ENCODE assay signal across 22 cellular contexts in the genomic region with DNA sequence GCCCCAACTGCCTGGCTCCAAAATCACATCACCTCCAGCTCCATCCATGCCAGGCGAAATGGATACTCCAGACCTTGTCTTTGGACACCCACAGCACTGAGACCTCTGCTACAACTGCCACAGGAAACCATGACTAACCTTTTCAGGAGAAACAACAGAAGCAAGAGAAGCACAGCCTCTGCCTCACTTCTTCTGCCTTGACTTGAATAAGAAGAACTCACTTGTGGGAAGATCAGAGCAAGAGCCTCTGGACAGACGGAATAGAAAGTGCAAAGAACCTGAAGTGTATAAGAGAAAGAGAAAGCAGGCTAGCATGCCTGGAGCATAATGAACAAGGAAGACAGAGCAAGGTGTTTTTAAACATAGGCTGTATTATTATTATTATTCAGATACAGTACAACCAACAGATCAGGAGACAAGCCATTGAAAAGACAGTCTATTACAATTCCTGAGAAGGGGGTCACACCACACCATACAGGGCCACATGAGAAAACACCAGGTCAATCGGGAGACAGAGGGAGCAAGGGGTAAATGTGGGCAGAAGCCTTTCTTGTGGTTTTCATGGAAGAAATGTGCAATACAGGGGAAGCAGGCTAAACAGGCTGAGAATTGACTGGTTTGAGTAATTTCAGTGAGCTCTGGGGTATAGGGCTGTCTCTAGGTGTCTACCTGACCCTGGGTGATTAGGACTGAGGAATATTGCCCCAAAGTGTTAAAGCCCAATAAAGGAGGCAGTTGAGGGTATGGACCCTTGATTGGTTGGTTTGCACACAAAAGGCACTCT. TPM values are rescaled to one million over a fixed set of nuclear protein-coding genes. Genes with fewer than 3 reads are reported as not detected.
DNase-seq lines count a peak whose midpoint lies in the region; ATAC-seq and TF ChIP-seq lines count a peak whose summit lies in the region.
"Had no signal": no experiment of that assay in that cellular context is flagged by ENCODE, and none has a peak within 500 bp of the region (broad histone marks: within the 10 kb centered on the region; RNA-seq: fewer than 3 reads in every experiment).

No MANE protein-coding gene starts in this region.

- no peak for DNase-seq in activated naive CD4-positive, alpha-beta T cell treated with Interleukin-2 at 50 U/mL for 16 hours
- DNase-seq in HT1080 (ENCODE audit: low read depth) = peak; percentile 27
- DNase-seq in activated T-cell treated with anti-CD3 and anti-CD28 coated beads, Interleukin-2, amount 50 U/mL, for 72 hours = peak; percentile 33 to 37
- no peak for DNase-seq in stimulated activated naive B cell treated with anti-CD40 and anti-IgM and Interleukin-4, amounts not matched to agents 10 μg/mL and 1 μg/mL and 100 μg/mL, for 72 hours
- DNase-seq in Calu3 = no peak
- DNase-seq: COR-L47, GOT3, lower lobe of right lung, naive B cell, NCI-H187, NCI-H446, spleen had no signal

- H3K4me1 Mint-ChIP-seq in activated naive CD4-positive, alpha-beta T cell treated with anti-CD3 and anti-CD28 coated beads, Interleukin-2, amount 50 U/mL, for 24 hours = peaks cover 14% of the 10 kb centered on the region
- peaks cover 39% of the 10 kb centered on the region for H3K4me1 Mint-ChIP-seq in activated T-cell treated with anti-CD3 and anti-CD28 coated beads, Interleukin-2, amount 50 U/mL, for 72 hours (ENCODE audit: low read depth)
- H3K4me1 Mint-ChIP-seq in stimulated activated naive B cell treated with anti-CD40 and anti-IgM and Interleukin-4, amounts not matched to agents 10 μg/mL and 1 μg/mL and 100 μg/mL, for 72 hours = peaks cover 9 to 19% of the 10 kb centered on the region in 2 donors
- no peaks in the 10 kb centered on the region for H3K4me1 Mint-ChIP-seq in Calu3 (ENCODE audit: low read depth, unreplicated experiment)
- H3K4me1 Mint-ChIP-seq: naive B cell had no signal

- no peak for TF ChIP-seq CTCF in Calu3 (IDR thresholded peaks at IDR 0.05; ENCODE audit: unreplicated experiment)

- H3K4me3 Mint-ChIP-seq in activated naive CD4-positive, alpha-beta T cell treated with anti-CD3 and anti-CD28 coated beads, Interleukin-2, amount 50 U/mL, for 24 hours = no peak overlapping the region
- H3K4me3 Mint-ChIP-seq in activated T-cell treated with anti-CD3 and anti-CD28 coated beads, Interleukin-2, amount 50 U/mL, for 72 hours = peak overlapping the region; percentile 43 to 53
- no peak overlapping the region for H3K4me3 Mint-ChIP-seq in stimulated activated naive B cell treated with anti-CD40 and anti-IgM and Interleukin-4, amounts not matched to agents 10 μg/mL and 1 μg/mL and 100 μg/mL, for 72 hours
- H3K4me3 Mint-ChIP-seq in Calu3 (ENCODE audit: low read depth, unreplicated experiment) = no peak overlapping the region

- H3K27ac Mint-ChIP-seq in activated naive CD4-positive, alpha-beta T cell treated with anti-CD3 and anti-CD28 coated beads, Interleukin-2, amount 50 U/mL, for 24 hours = peak overlapping the region; percentile 56
- H3K27ac Mint-ChIP-seq in activated T-cell treated with anti-CD3 and anti-CD28 coated beads, Interleukin-2, amount 50 U/mL, for 72 hours = peak overlapping the region; percentile 16
- H3K27ac Mint-ChIP-seq in stimulated activated naive B cell treated with anti-CD40 and anti-IgM and Interleukin-4, amounts not matched to agents 10 μg/mL and 1 μg/mL and 100 μg/mL, for 72 hours = no peak overlapping the region
- no peak overlapping the region for H3K27ac Mint-ChIP-seq in Calu3 (ENCODE audit: unreplicated experiment)

- BruUV-seq in Calu3 (replicated peaks; lab: Mats Ljungman, UMichigan) = no TSS peak

- intact Hi-C loops in Calu3 (cut with micrococcal nuclease; ENCODE audit: unreplicated experiment) = no loop called here

- ATAC-seq in activated T-cell treated with anti-CD3 and anti-CD28 coated beads, Interleukin-2, amount 50 U/mL, for 72 hours (replicated peaks in 1 of 2) = peak; percentile 78 to 83
- ATAC-seq in stimulated activated naive B cell treated with anti-CD40 and anti-IgM and Interleukin-4, amounts not matched to agents 10 μg/mL and 1 μg/mL and 100 μg/mL, for 72 hours (replicated peaks) = peak; percentile 19 to 70
- ATAC-seq in GM19023 (IDR thresholded peaks at IDR 0.05; ENCODE audit: unreplicated experiment) (no peak), GM19035 (IDR thresholded peaks at IDR 0.05; ENCODE audit: unreplicated experiment) (no peak)
- ATAC-seq: esophagus mucosa, lower lobe of right lung had no signal

- peaks cover 4% of the 10 kb centered on the region for H3K27me3 Mint-ChIP-seq in activated naive CD4-positive, alpha-beta T cell treated with anti-CD3 and anti-CD28 coated beads, Interleukin-2, amount 50 U/mL, for 24 hours
- H3K27me3 Mint-ChIP-seq in activated T-cell treated with anti-CD3 and anti-CD28 coated beads, Interleukin-2, amount 50 U/mL, for 72 hours (ENCODE audit: low read depth) = peaks cover 42% of the 10 kb centered on the region
- H3K27me3 Mint-ChIP-seq in stimulated activated naive B cell treated with anti-CD40 and anti-IgM and Interleukin-4, amounts not matched to agents 10 μg/mL and 1 μg/mL and 100 μg/mL, for 72 hours = peaks cover 30 to 42% of the 10 kb centered on the region in 2 donors
- peaks cover 57% of the 10 kb centered on the region for H3K27me3 Mint-ChIP-seq in Calu3 (ENCODE audit: unreplicated experiment)

- CTCF ChIA-PET in Calu3 (lab: Charles Lee) = no interaction called here

- H3K36me3 Mint-ChIP-seq in activated naive CD4-positive, alpha-beta T cell treated with anti-CD3 and anti-CD28 coated beads, Interleukin-2, amount 50 U/mL, for 24 hours = no peaks in the 10 kb centered on the region
- H3K36me3 Mint-ChIP-seq in activated T-cell treated with anti-CD3 and anti-CD28 coated beads, Interleukin-2, amount 50 U/mL, for 72 hours (ENCODE audit: insufficient read depth in 2 of 2) = peaks cover 0 to 3% of the 10 kb centered on the region in 2 donors
- H3K36me3 Mint-ChIP-seq in stimulated activated naive B cell treated with anti-CD40 and anti-IgM and Interleukin-4, amounts not matched to agents 10 μg/mL and 1 μg/mL and 100 μg/mL, for 72 hours = no peaks in the 10 kb centered on the region
- no peaks in the 10 kb centered on the region for H3K36me3 Mint-ChIP-seq in Calu3 (ENCODE audit: insufficient read depth, unreplicated experiment)
- H3K36me3 Mint-ChIP-seq: naive B cell had no signal

- no peaks in the 10 kb centered on the region for H3K9me3 Mint-ChIP-seq in activated naive CD4-positive, alpha-beta T cell treated with anti-CD3 and anti-CD28 coated beads, Interleukin-2, amount 50 U/mL, for 24 hours
- no peaks in the 10 kb centered on the region for H3K9me3 Mint-ChIP-seq in activated T-cell treated with anti-CD3 and anti-CD28 coated beads, Interleukin-2, amount 50 U/mL, for 72 hours
- no peaks in the 10 kb centered on the region for H3K9me3 Mint-ChIP-seq in stimulated activated naive B cell treated with anti-CD40 and anti-IgM and Interleukin-4, amounts not matched to agents 10 μg/mL and 1 μg/mL and 100 μg/mL, for 72 hours
- H3K9me3 Mint-ChIP-seq in Calu3 (ENCODE audit: low read depth, unreplicated experiment) = peaks cover 4% of the 10 kb centered on the region

RNA-seq across cellular contexts. Expression of gene OR10P1, which starts 7.4 kb away (rescaled TPM):
- total RNA-seq in HT1080 (2014; rRNA removed; shearing (Covaris generic)) = not detected in 2 replicates
- polyA plus RNA-seq in HT1080 (2015; cell fraction: cytosol; rRNA removed) = not detected in 2 replicates
- polyA plus RNA-seq in HT1080 (2015; cell fraction: nucleus; rRNA removed) = not detected in 2 replicates
- not detected for total RNA-seq in activated T-cell treated with anti-CD3 and anti-CD28 coated beads, Interleukin-2, amount 50 U/mL, for 72 hours
- total RNA-seq in Calu3 (2022) = not detected in 2 replicates
- total RNA-seq: activated CD8-positive, alpha-beta memory T cell treated with anti-CD3 and anti-CD28 coated beads for 36 hours; bronchial epithelial cell; esophagus mucosa; glomerular endothelial cell; HT-29; LHCN-M2; lower lobe of right lung; posterior vena cava; spleen had no signal
- polyA plus RNA-seq: spleen had no signal

RNA-seq across cellular contexts. Expression of gene OR2AP1, which starts 57.0 kb away (rescaled TPM):
- not detected in 2 replicates for total RNA-seq in HT1080 (2014; rRNA removed; shearing (Covaris generic))
- polyA plus RNA-seq in HT1080 (2015; cell fraction: cytosol; rRNA removed) = not detected in 2 replicates
- polyA plus RNA-seq in HT1080 (2015; cell fraction: nucleus; rRNA removed) = not detected in 2 replicates
- total RNA-seq in activated T-cell treated with anti-CD3 and anti-CD28 coated beads, Interleukin-2, amount 50 U/mL, for 72 hours = not detected
- not detected in 2 replicates for total RNA-seq in Calu3 (2022)
- total RNA-seq: activated CD8-positive, alpha-beta memory T cell treated with anti-CD3 and anti-CD28 coated beads for 36 hours; bronchial epithelial cell; esophagus mucosa; glomerular endothelial cell; HT-29; LHCN-M2; lower lobe of right lung; posterior vena cava; spleen had no signal
- polyA plus RNA-seq: spleen had no signal

Comparison
In these comparisons a context has a peak if more than half of its experiments do, and no peak if none do; other contexts are left out.
1. H3K27ac Mint-ChIP-seq: peak in activated naive CD4-positive, alpha-beta T cell treated with anti-CD3 and anti-CD28 coated beads, Interleukin-2, amount 50 U/mL, for 24 hours (single experiment) and activated T-cell treated with anti-CD3 and anti-CD28 coated beads, Interleukin-2, amount 50 U/mL, for 72 hours (single experiment); none in stimulated activated naive B cell treated with anti-CD40 and anti-IgM and Interleukin-4, amounts not matched to agents 10 μg/mL and 1 μg/mL and 100 μg/mL, for 72 hours (single experiment) and Calu3 (single experiment).
2. H3K4me3 Mint-ChIP-seq: peak in activated T-cell treated with anti-CD3 and anti-CD28 coated beads, Interleukin-2, amount 50 U/mL, for 72 hours (2 of 2); none in activated naive CD4-positive, alpha-beta T cell treated with anti-CD3 and anti-CD28 coated beads, Interleukin-2, amount 50 U/mL, for 24 hours (single experiment), stimulated activated naive B cell treated with anti-CD40 and anti-IgM and Interleukin-4, amounts not matched to agents 10 μg/mL and 1 μg/mL and 100 μg/mL, for 72 hours (0 of 2) and Calu3 (single experiment).
3. DNase-seq: peak in HT1080 (single experiment) and activated T-cell treated with anti-CD3 and anti-CD28 coated beads, Interleukin-2, amount 50 U/mL, for 72 hours (2 of 2); none in activated naive CD4-positive, alpha-beta T cell treated with Interleukin-2 at 50 U/mL for 16 hours (single experiment), stimulated activated naive B cell treated with anti-CD40 and anti-IgM and Interleukin-4, amounts not matched to agents 10 μg/mL and 1 μg/mL and 100 μg/mL, for 72 hours (single experiment) and Calu3 (single experiment).
4. ATAC-seq: peak in activated T-cell treated with anti-CD3 and anti-CD28 coated beads, Interleukin-2, amount 50 U/mL, for 72 hours (2 of 2) and stimulated activated naive B cell treated with anti-CD40 and anti-IgM and Interleukin-4, amounts not matched to agents 10 μg/mL and 1 μg/mL and 100 μg/mL, for 72 hours (2 of 2); none in GM19023 (single experiment) and GM19035 (single experiment).